In genomic region chr4:60482921-60483351, GRCh38 we compare ENCODE assay signal across 18 cellular contexts.
"Had no signal": no experiment of that assay in that cellular context is flagged by ENCODE, and none has a peak within 500 bp of the region (broad histone marks: within the 10 kb centered on the region; RNA-seq: fewer than 3 reads in every experiment).

No MANE protein-coding gene starts in this region.

- DNase-seq: activated CD4-positive, alpha-beta T cell treated with anti-CD3 and anti-CD28 coated beads for 36 hours; activated CD4-positive, alpha-beta T cell treated with anti-CD3 and anti-CD28 coated beads, Interleukin-2, amount 50 U/mL, for 4 hours; activated CD8-positive, alpha-beta memory T cell treated with anti-CD3 and anti-CD28 coated beads for 24 hours; activated CD8-positive, alpha-beta memory T cell treated with anti-CD3 and anti-CD28 coated beads, Interleukin-2, amount 50 U/mL, for 4 hours; activated naive CD4-positive, alpha-beta T cell treated with Interleukin-2 at 50 U/mL for 16 hours; activated naive CD8-positive, alpha-beta T cell treated with anti-CD3 and anti-CD28 coated beads for 36 hours; activated T-cell treated with anti-CD3 and anti-CD28 coated beads, Interleukin-2, amount 50 U/mL, for 4 hours; central memory CD4-positive, alpha-beta T cell; dermis blood vessel endothelial cell; effector memory CD8-positive, alpha-beta T cell; esophagus squamous epithelium; head of caudate nucleus; hypothalamus; right cardiac atrium; stimulated activated CD4-positive, alpha-beta T cell treated with anti-CD3 and anti-CD28 coated beads, Interleukin-4, amount 100 ng/mL, for 4 hours; tibial artery had no signal

- FAIRE-seq: astrocyte had no signal

- ATAC-seq: activated CD4-positive, alpha-beta T cell treated with anti-CD3 and anti-CD28 coated beads for 36 hours; activated T-cell treated with anti-CD3 and anti-CD28 coated beads, Interleukin-2, amount 50 U/mL, for 4 hours; effector memory CD8-positive, alpha-beta T cell; gastroesophageal sphincter; right cardiac atrium had no signal
